3 cellular contexts compared by ENCODE assay signal in the genomic region with DNA sequence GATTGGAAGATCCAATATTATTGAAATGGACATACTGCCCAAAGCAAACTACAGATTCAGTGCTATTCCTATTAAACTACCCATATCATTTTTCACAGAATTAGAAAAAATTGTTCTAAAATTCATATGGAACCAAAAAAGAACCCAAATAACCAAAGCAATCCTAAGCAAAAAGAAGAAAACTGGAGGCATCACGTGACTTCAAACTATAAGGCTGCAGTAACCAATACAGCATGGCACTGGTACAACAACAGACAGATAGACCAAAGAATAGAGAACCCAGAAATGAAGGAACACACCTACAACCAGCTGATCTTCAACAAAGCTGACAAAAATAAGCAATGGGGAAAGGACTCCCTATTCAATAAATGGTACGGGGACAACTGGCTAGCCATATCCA.
A peak's percentile ranks its signal among the peaks of the same experiment; 100 is the strongest.
TF ChIP-seq lines count a peak whose summit lies in the region.

No MANE protein-coding gene starts in this region.

TF ChIP-seq in HepG2, 621 proteins besides CTCF, POLR2A, EP300 and RAD21:
- TF ChIP-seq RAD51 (IDR thresholded peaks at IDR 0.05; ENCODE audit: borderline replicate concordance) (peak; percentile 82; the same call in 1 of the 2 replicates), ZBTB8A (CRISPR knock-in tag; IDR thresholded peaks at IDR 0.05; ENCODE audit: borderline replicate concordance, low read depth) (no peak)
- TF ChIP-seq, protein P1, sequence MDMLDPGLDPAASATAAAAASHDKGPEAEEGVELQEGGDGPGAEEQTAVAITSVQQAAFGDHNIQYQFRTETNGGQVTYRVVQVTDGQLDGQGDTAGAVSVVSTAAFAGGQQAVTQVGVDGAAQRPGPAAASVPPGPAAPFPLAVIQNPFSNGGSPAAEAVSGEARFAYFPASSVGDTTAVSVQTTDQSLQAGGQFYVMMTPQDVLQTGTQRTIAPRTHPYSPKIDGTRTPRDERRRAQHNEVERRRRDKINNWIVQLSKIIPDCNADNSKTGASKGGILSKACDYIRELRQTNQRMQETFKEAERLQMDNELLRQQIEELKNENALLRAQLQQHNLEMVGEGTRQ (IDR thresholded peaks at IDR 0.05; ENCODE audit: low read depth, low read length): 0 out of 2 replicates have a peak, but pooled peaks have one; percentile 25
- TF ChIP-seq, protein P1 (CRISPR knock-in tag; IDR thresholded peaks at IDR 0.05; ENCODE audit: borderline replicate concordance): no peak

TF ChIP-seq in GM12878, 131 proteins besides CTCF, POLR2A, EP300 and RAD21:
- TF ChIP-seq BRCA1 (IDR thresholded peaks at IDR 0.05; ENCODE audit: low read depth, low read length) (no peak), FOXM1 (IDR thresholded peaks at IDR 0.05; ENCODE audit: low read depth, low read length) (no peak), CEBPB (IDR thresholded peaks at IDR 0.05; ENCODE audit: borderline replicate concordance in 1 of 2, low read depth in 2 of 2, low read length in 2 of 2) (no peak), MTA2 (IDR thresholded peaks at IDR 0.05; ENCODE audit: low read depth) (no peak), RAD51 (IDR thresholded peaks at IDR 0.05) (peak; percentile 25; the same call in 1 of the 2 replicates), MEF2B (IDR thresholded peaks at IDR 0.05; ENCODE audit: partially characterized antibody, poor library complexity, severe bottlenecking) (no peak), NRF1 (conservative IDR thresholded peaks at IDR 0.05; ENCODE audit: low read depth, low read length) (no peak), PML (IDR thresholded peaks at IDR 0.05; ENCODE audit: low read length) (no peak)
- TF ChIP-seq, protein P2, sequence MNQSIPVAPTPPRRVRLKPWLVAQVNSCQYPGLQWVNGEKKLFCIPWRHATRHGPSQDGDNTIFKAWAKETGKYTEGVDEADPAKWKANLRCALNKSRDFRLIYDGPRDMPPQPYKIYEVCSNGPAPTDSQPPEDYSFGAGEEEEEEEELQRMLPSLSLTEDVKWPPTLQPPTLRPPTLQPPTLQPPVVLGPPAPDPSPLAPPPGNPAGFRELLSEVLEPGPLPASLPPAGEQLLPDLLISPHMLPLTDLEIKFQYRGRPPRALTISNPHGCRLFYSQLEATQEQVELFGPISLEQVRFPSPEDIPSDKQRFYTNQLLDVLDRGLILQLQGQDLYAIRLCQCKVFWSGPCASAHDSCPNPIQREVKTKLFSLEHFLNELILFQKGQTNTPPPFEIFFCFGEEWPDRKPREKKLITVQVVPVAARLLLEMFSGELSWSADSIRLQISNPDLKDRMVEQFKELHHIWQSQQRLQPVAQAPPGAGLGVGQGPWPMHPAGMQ (IDR thresholded peaks at IDR 0.05; ENCODE audit: borderline replicate concordance): no peak

TF ChIP-seq in K562, 482 proteins besides CTCF, POLR2A, EP300 and RAD21:
- no peak for TF ChIP-seq STAT5B (CRISPR knock-in tag; IDR thresholded peaks at IDR 0.05)
- TF ChIP-seq, protein P3, sequence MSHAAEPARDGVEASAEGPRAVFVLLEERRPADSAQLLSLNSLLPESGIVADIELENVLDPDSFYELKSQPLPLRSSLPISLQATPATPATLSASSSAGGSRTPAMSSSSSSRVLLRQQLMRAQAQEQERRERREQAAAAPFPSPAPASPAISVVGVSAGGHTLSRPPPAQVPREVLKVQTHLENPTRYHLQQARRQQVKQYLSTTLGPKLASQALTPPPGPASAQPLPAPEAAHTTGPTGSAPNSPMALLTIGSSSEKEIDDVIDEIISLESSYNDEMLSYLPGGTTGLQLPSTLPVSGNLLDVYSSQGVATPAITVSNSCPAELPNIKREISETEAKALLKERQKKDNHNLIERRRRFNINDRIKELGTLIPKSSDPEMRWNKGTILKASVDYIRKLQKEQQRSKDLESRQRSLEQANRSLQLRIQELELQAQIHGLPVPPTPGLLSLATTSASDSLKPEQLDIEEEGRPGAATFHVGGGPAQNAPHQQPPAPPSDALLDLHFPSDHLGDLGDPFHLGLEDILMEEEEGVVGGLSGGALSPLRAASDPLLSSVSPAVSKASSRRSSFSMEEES (CRISPR knock-in tag; IDR thresholded peaks at IDR 0.05): peak; percentile 74
